In genomic region chr14:69626132-69626500, GRCh38 we compare ENCODE assay signal across 14 cellular contexts. TPM values are rescaled to one million over a fixed set of nuclear protein-coding genes. Genes with fewer than 3 reads are reported as not detected.
A peak's percentile ranks its signal among the peaks of the same experiment; 100 is the strongest.
DNase-seq lines count a peak whose midpoint lies in the region; ATAC-seq, FAIRE-seq and TF ChIP-seq lines count a peak whose summit lies in the region.
"Had no signal": no experiment of that assay in that cellular context is flagged by ENCODE, and none has a peak within 500 bp of the region (broad histone marks: within the 10 kb centered on the region; RNA-seq: fewer than 3 reads in every experiment).

No MANE protein-coding gene starts in this region.

- no peak overlapping the region for H3K4me3 Mint-ChIP-seq in HFFc6
- H3K4me3 Mint-ChIP-seq in activated T-helper 2 cell treated with anti-CD3 and anti-CD28 coated beads, Interferon-gamma antibody, Interleukin-2, Interleukin-4, amounts not matched to agents 10 μg/mL and 5 μg/mL and 100 μg/mL, durations not matched to agents 14 hours and 24 hours and 36 hours (ENCODE audit: low read depth), result peak overlapping the region; percentile 69
- H3K4me3 Mint-ChIP-seq in memory B cell, result peak overlapping the region; percentile 60

- ATAC-seq in memory B cell (ENCODE audit: low read depth), result no peak
- no peak for ATAC-seq in GM21723 (IDR thresholded peaks at IDR 0.05; ENCODE audit: unreplicated experiment)
- ATAC-seq in HG02970 (IDR thresholded peaks at IDR 0.05; ENCODE audit: low FRiP score, unreplicated experiment), result no peak

- H3K9me3 Mint-ChIP-seq in HFFc6 (no peaks in the 10 kb centered on the region), memory B cell (no peaks in the 10 kb centered on the region)
- no peaks in the 10 kb centered on the region for H3K9me3 Mint-ChIP-seq in activated T-helper 2 cell treated with anti-CD3 and anti-CD28 coated beads, Interferon-gamma antibody, Interleukin-2, Interleukin-4, amounts not matched to agents 10 μg/mL and 5 μg/mL and 100 μg/mL, durations not matched to agents 14 hours and 24 hours and 36 hours

- H3K9me3 ChIP-seq in BLaER1 treated with 17β-estradiol and CSF1 and Interleukin-3, amounts not matched to agents 10 nM and 100 nM (replicated peaks in 1 of 11), result no peaks in the 10 kb centered on the region
- no peaks in the 10 kb centered on the region for H3K9me3 ChIP-seq in kidney (ENCODE audit: control insufficient read depth in 1 of 2, low read length in 2 of 2)

- H4K20me1 ChIP-seq in BLaER1 treated with 17β-estradiol and CSF1 and Interleukin-3, amounts not matched to agents 10 nM and 100 nM, result peaks cover 55 to 100% (median 97%) of the 10 kb centered on the region in 11 experiments

- H3K4me1 Mint-ChIP-seq in HFFc6 (ENCODE audit: low read depth), result peaks cover 69% of the 10 kb centered on the region
- peaks cover 76% of the 10 kb centered on the region for H3K4me1 Mint-ChIP-seq in activated T-helper 2 cell treated with anti-CD3 and anti-CD28 coated beads, Interferon-gamma antibody, Interleukin-2, Interleukin-4, amounts not matched to agents 10 μg/mL and 5 μg/mL and 100 μg/mL, durations not matched to agents 14 hours and 24 hours and 36 hours (ENCODE audit: low read depth)
- H3K4me1 Mint-ChIP-seq in memory B cell, result peaks cover 63% of the 10 kb centered on the region

- intact Hi-C loops in activated T-helper 2 cell treated with anti-CD3 and anti-CD28 coated beads, Interferon-gamma antibody, Interleukin-2, Interleukin-4, amounts not matched to agents 10 μg/mL and 5 μg/mL and 100 μg/mL, durations not matched to agents 14 hours and 24 hours and 36 hours (cut with micrococcal nuclease), result loop anchor here (10.0 kb wide), 1 partner anchor 1259 kb away; no protein-coding TSS in a partner anchor
- intact Hi-C loops in kidney (cut with DNase I), result no loop called here

- no peak for TF ChIP-seq CTCF in HFFc6 (IDR thresholded peaks at IDR 0.05)
- no peak for TF ChIP-seq CTCF in D721Med (IDR thresholded peaks at IDR 0.05; ENCODE audit: insufficient read depth, missing control alignments)
- TF ChIP-seq CTCF in kidney (IDR thresholded peaks at IDR 0.05; ENCODE audit: borderline replicate concordance, extremely low read depth, insufficient read depth), result no peak

- H3K27ac ChIP-seq in BLaER1 treated with 17β-estradiol and CSF1 and Interleukin-3, amounts not matched to agents 10 nM and 100 nM, result peak overlapping the region; percentile 17 to 74 (median 67); a peak in 21 of 22 replicates
- H3K27ac ChIP-seq in kidney (ENCODE audit: low read depth in 2 of 2, low read length in 2 of 2), result no peak overlapping the region

- H3K4me1 ChIP-seq in BLaER1 treated with 17β-estradiol and CSF1 and Interleukin-3, amounts not matched to agents 10 nM and 100 nM, result peaks cover 76 to 99% (median 87%) of the 10 kb centered on the region in 10 experiments
- peaks cover 34 to 51% of the 10 kb centered on the region in 2 donors for H3K4me1 ChIP-seq in kidney (ENCODE audit: control insufficient read depth in 1 of 2, insufficient read depth in 1 of 2, low read depth in 1 of 2, low read length in 2 of 2)
- H3K4me1 ChIP-seq: parathyroid adenoma had no signal

- H3K27me3 Mint-ChIP-seq in HFFc6 (ENCODE audit: insufficient read depth) (no peaks in the 10 kb centered on the region), memory B cell (no peaks in the 10 kb centered on the region)
- H3K27me3 Mint-ChIP-seq in activated T-helper 2 cell treated with anti-CD3 and anti-CD28 coated beads, Interferon-gamma antibody, Interleukin-2, Interleukin-4, amounts not matched to agents 10 μg/mL and 5 μg/mL and 100 μg/mL, durations not matched to agents 14 hours and 24 hours and 36 hours (ENCODE audit: low read depth), result no peaks in the 10 kb centered on the region

- H3K9ac ChIP-seq in BLaER1 treated with 17β-estradiol and CSF1 and Interleukin-3, amounts not matched to agents 10 nM and 100 nM, result peak overlapping the region; percentile 4 to 66 (median 57); a peak in 18 of 22 replicates
- H3K9ac ChIP-seq in kidney (ENCODE audit: low read length in 2 of 2), result peak overlapping the region in 1 of 2 donors; percentile 20
- H3K9ac ChIP-seq: parathyroid adenoma had no signal

- peak overlapping the region; percentile 74 to 99 (median 85) for H3K4me2 ChIP-seq in BLaER1 treated with 17β-estradiol and CSF1 and Interleukin-3, amounts not matched to agents 10 nM and 100 nM

- no peaks in the 10 kb centered on the region for H3K27me3 ChIP-seq in BLaER1 treated with 17β-estradiol and CSF1 and Interleukin-3, amounts not matched to agents 10 nM and 100 nM
- H3K27me3 ChIP-seq: brain microvascular endothelial cell had no signal

- DNase-seq in HFFc6 (no peak), memory B cell (ENCODE audit: low spot score in 2 of 2) (no peak), D721Med (ENCODE audit: insufficient read length, low spot score) (no peak), kidney (no peak)
- no peak for DNase-seq in activated T-helper 2 cell treated with anti-CD3 and anti-CD28 coated beads, Interferon-gamma antibody, Interleukin-2, Interleukin-4, amounts not matched to agents 10 μg/mL and 5 μg/mL and 100 μg/mL, durations not matched to agents 14 hours and 24 hours and 36 hours (ENCODE audit: low spot score)
- DNase-seq: brain microvascular endothelial cell, NCI-H2107 had no signal

- FAIRE-seq in D721Med (lab: Jason Lieb, UNC), result no peak
- no peak for FAIRE-seq in kidney (lab: Jason Lieb, UNC)

- peaks cover 0 to 13% (median 5%) of the 10 kb centered on the region in 11 experiments; a peak in 9 of 22 replicates for H3K36me3 ChIP-seq in BLaER1 treated with 17β-estradiol and CSF1 and Interleukin-3, amounts not matched to agents 10 nM and 100 nM
- no peaks in the 10 kb centered on the region for H3K36me3 ChIP-seq in kidney (ENCODE audit: control insufficient read depth in 1 of 2, insufficient read depth in 2 of 2, low read length in 2 of 2)
- H3K36me3 ChIP-seq: brain microvascular endothelial cell had no signal

- H3K36me3 Mint-ChIP-seq in HFFc6 (ENCODE audit: low read depth) (no peaks in the 10 kb centered on the region), memory B cell (no peaks in the 10 kb centered on the region)
- peaks cover 8% of the 10 kb centered on the region for H3K36me3 Mint-ChIP-seq in activated T-helper 2 cell treated with anti-CD3 and anti-CD28 coated beads, Interferon-gamma antibody, Interleukin-2, Interleukin-4, amounts not matched to agents 10 μg/mL and 5 μg/mL and 100 μg/mL, durations not matched to agents 14 hours and 24 hours and 36 hours (ENCODE audit: low read depth)

- H3K27ac Mint-ChIP-seq in HFFc6 (peak overlapping the region; percentile 66; the same call in 1 of the 2 replicates), memory B cell (peak overlapping the region; percentile 87)
- peak overlapping the region; percentile 89 for H3K27ac Mint-ChIP-seq in activated T-helper 2 cell treated with anti-CD3 and anti-CD28 coated beads, Interferon-gamma antibody, Interleukin-2, Interleukin-4, amounts not matched to agents 10 μg/mL and 5 μg/mL and 100 μg/mL, durations not matched to agents 14 hours and 24 hours and 36 hours

- H3K4me3 ChIP-seq in BLaER1 treated with 17β-estradiol and CSF1 and Interleukin-3, amounts not matched to agents 10 nM and 100 nM, result peak overlapping the region in 5 of 10 experiments; percentile 11 to 41 (median 35); a peak in 6 of 20 replicates
- H3K4me3 ChIP-seq in kidney (ENCODE audit: low read length in 2 of 2), result no peak overlapping the region

RNA-seq across cellular contexts. Expression of gene SUSD6, which starts 14.7 kb away (rescaled TPM):
- 10 to 100 TPM; 15.8 to 21.8 (median 17.9) TPM for total RNA-seq in HFFc6 (2021; fragmentation: NEBNext Ultra II Directional; extraction: Animal tissue kit (Norgen Biotek cat#: 25700))
- 46.6 and 46.7 TPM in 2 replicates for total RNA-seq in activated T-helper 2 cell treated with anti-CD3 and anti-CD28 coated beads, Interferon-gamma antibody, Interleukin-2, Interleukin-4, amounts not matched to agents 10 μg/mL and 5 μg/mL and 100 μg/mL, durations not matched to agents 14 hours and 24 hours and 36 hours
- 84.2 TPM for total RNA-seq in kidney
- polyA plus RNA-seq in kidney (ENCODE audit: insufficient read depth, low read depth, low replicate concordance), result 14.3 TPM

RNA-seq across cellular contexts. Expression of gene CCDC177, which starts 51.4 kb away (rescaled TPM):
- not detected for total RNA-seq in HFFc6 (2021; fragmentation: NEBNext Ultra II Directional; extraction: Animal tissue kit (Norgen Biotek cat#: 25700))
- 0.05 TPM in 1 of 2 replicates, not detected in the other for total RNA-seq in activated T-helper 2 cell treated with anti-CD3 and anti-CD28 coated beads, Interferon-gamma antibody, Interleukin-2, Interleukin-4, amounts not matched to agents 10 μg/mL and 5 μg/mL and 100 μg/mL, durations not matched to agents 14 hours and 24 hours and 36 hours
- total RNA-seq in kidney, result not detected
- polyA plus RNA-seq in kidney (ENCODE audit: insufficient read depth, low read depth, low replicate concordance), result not detected
- total RNA-seq: epithelial cell of proximal tubule, lung microvascular endothelial cell had no signal
- polyA plus RNA-seq: BJ had no signal

Comparison
In these comparisons a context has a peak if more than half of its experiments do, and no peak if none do; other contexts are left out.
1. H3K27ac ChIP-seq: peak in BLaER1 treated with 17β-estradiol and CSF1 and Interleukin-3, amounts not matched to agents 10 nM and 100 nM (11 of 11); none in kidney (0 of 2).
2. Peak in every context shown above with its lines, with median percentiles within 50 percentile points of each other: H3K27ac Mint-ChIP-seq.